8 cellular contexts compared by ENCODE assay signal in genomic region chr1:2525896-2526823, GRCh38. TPM values are rescaled to one million over a fixed set of nuclear protein-coding genes. Genes with fewer than 3 reads are reported as not detected.
DNase-seq lines count a peak whose midpoint lies in the region; ATAC-seq and TF ChIP-seq lines count a peak whose summit lies in the region.

PANK4 (minus strand) TSS chr1:2526596; CDS start chr1:2526587, 9 bp downstream.

- WGBS in gastroesophageal sphincter (ENCODE audit: low coverage in 1 of 2), 2 donors = no CpG with 5 or more reads among the region's 109 CpGs
- WGBS in suprapubic skin = 2% methylated on average over 17 of the region's 109 CpGs

- H3K9me3 ChIP-seq in ES-I3 (ENCODE audit: control insufficient read depth, insufficient read depth, low read length) = no peaks in the 10 kb centered on the region
- no peaks in the 10 kb centered on the region for H3K9me3 ChIP-seq in gastroesophageal sphincter
- no peaks in the 10 kb centered on the region for H3K9me3 ChIP-seq in suprapubic skin

- H3K27ac ChIP-seq in gastroesophageal sphincter = peak within 1 kb of the TSS in 3 of 4 donors; percentile 82 to 94 (median 84)
- H3K27ac ChIP-seq in suprapubic skin = peak within 1 kb of the TSS; percentile 78

- H3K4me1 ChIP-seq in ES-I3 (ENCODE audit: insufficient read depth, low read length) = peaks cover 17% of the 10 kb centered on the region; the same call in 1 of the 2 replicates
- H3K4me1 ChIP-seq in gastroesophageal sphincter = peaks cover 0 to 78% (median 41%) of the 10 kb centered on the region in 3 donors
- H3K4me1 ChIP-seq in suprapubic skin = peaks cover 76% of the 10 kb centered on the region

- no peaks in the 10 kb centered on the region for H3K36me3 ChIP-seq in ES-I3 (ENCODE audit: insufficient read depth, low read length)
- H3K36me3 ChIP-seq in gastroesophageal sphincter = peaks cover 0 to 5% of the 10 kb centered on the region in 2 donors
- H3K36me3 ChIP-seq in suprapubic skin = peaks cover 7% of the 10 kb centered on the region

- TF ChIP-seq POLR2A in gastroesophageal sphincter (IDR thresholded peaks at IDR 0.05) = peak in 1 of 2 donors; percentile 50
- no peak for TF ChIP-seq POLR2A in suprapubic skin (IDR thresholded peaks at IDR 0.05)

- peak; percentile 97 for ATAC-seq in gastroesophageal sphincter

- peak; percentile 58 for DNase-seq in GOT3 (lab: John Stamatoyannopoulos, UW)
- peak; percentile 92 for DNase-seq in LoVo (ENCODE audit: low spot score)
- peak; percentile 86 for DNase-seq in SK-N-DZ (ENCODE audit: low spot score)
- peak; percentile 90 for DNase-seq in activated naive CD4-positive, alpha-beta T cell treated with anti-CD3 and anti-CD28 coated beads for 36 hours
- peak; percentile 45 to 98 (median 90) for DNase-seq in nucleus accumbens (lab: John Stamatoyannopoulos, UW)
- DNase-seq in suprapubic skin (ENCODE audit: low spot score in 2 of 2) = peak; percentile 92 to 95

- no peak for TF ChIP-seq EP300 in gastroesophageal sphincter (IDR thresholded peaks at IDR 0.05)
- no peak for TF ChIP-seq EP300 in suprapubic skin (IDR thresholded peaks at IDR 0.05)

- H3K4me3 ChIP-seq in gastroesophageal sphincter (peak within 1 kb of the TSS; percentile 78 to 89), suprapubic skin (peak within 1 kb of the TSS; percentile 58)

- peaks cover 3% of the 10 kb centered on the region for H3K27me3 Mint-ChIP-seq in activated naive CD4-positive, alpha-beta T cell treated with anti-CD3 and anti-CD28 coated beads for 36 hours (ENCODE audit: low read depth)

- H3K4me3 Mint-ChIP-seq in activated naive CD4-positive, alpha-beta T cell treated with anti-CD3 and anti-CD28 coated beads for 36 hours = peak within 1 kb of the TSS; percentile 87

- peak within 1 kb of the TSS; percentile 97 for H3K27ac Mint-ChIP-seq in activated naive CD4-positive, alpha-beta T cell treated with anti-CD3 and anti-CD28 coated beads for 36 hours

- CTCF ChIA-PET in activated naive CD4-positive, alpha-beta T cell treated with anti-CD3 and anti-CD28 coated beads for 36 hours (lab: Charles Lee) = interaction anchor here (0.7 to 2.1 kb wide), 2 partner anchors 20 to 21 kb away, joined by 3 to 10 read pairs; no protein-coding TSS in a partner anchor

- peaks cover 47% of the 10 kb centered on the region for H3K4me1 Mint-ChIP-seq in activated naive CD4-positive, alpha-beta T cell treated with anti-CD3 and anti-CD28 coated beads for 36 hours (ENCODE audit: low read depth)

- H3K9ac ChIP-seq in ES-I3 (ENCODE audit: low read depth, low read length) = peak within 1 kb of the TSS; percentile 97

- peaks cover 6% of the 10 kb centered on the region for H3K36me3 Mint-ChIP-seq in activated naive CD4-positive, alpha-beta T cell treated with anti-CD3 and anti-CD28 coated beads for 36 hours (ENCODE audit: low read depth)

- H3K9me3 Mint-ChIP-seq in activated naive CD4-positive, alpha-beta T cell treated with anti-CD3 and anti-CD28 coated beads for 36 hours = no peaks in the 10 kb centered on the region

- TF ChIP-seq CTCF in gastroesophageal sphincter (IDR thresholded peaks at IDR 0.05) (peak in 3 of 4 experiments; percentile 23 to 37 (median 28)), suprapubic skin (IDR thresholded peaks at IDR 0.05) (no peak)

- H3K27me3 ChIP-seq in gastroesophageal sphincter = peaks cover 41% of the 10 kb centered on the region
- H3K27me3 ChIP-seq in suprapubic skin = peaks cover 12% of the 10 kb centered on the region

- intact Hi-C loops in activated naive CD4-positive, alpha-beta T cell treated with anti-CD3 and anti-CD28 coated beads for 36 hours (cut with micrococcal nuclease) = loop anchor here (1.0 to 5.0 kb wide), 6 partner anchors 21 to 329 kb away; partner anchors contain the start of gene PRXL2B

RNA-seq across cellular contexts. Expression of gene PANK4, which starts in this region (rescaled TPM):
- polyA plus RNA-seq in SK-N-DZ (2014; cell fraction: cytosol; rRNA removed) = 19.0 and 27.4 TPM in 2 replicates
- polyA plus RNA-seq in SK-N-DZ (2014; cell fraction: nucleus; rRNA removed) = 86.5 and 95.1 TPM in 2 replicates
- 10 to 100 TPM; 46.6 to 51.4 TPM for total RNA-seq in activated naive CD4-positive, alpha-beta T cell treated with anti-CD3 and anti-CD28 coated beads for 36 hours
- total RNA-seq in gastroesophageal sphincter (10 to 100 TPM; 32.6 to 46.8 (median 34.0) TPM), suprapubic skin (10 to 100 TPM; 17.7 to 36.0 (median 29.7) TPM)

Comparison
In these comparisons a context has a peak if more than half of its experiments do, and no peak if none do; other contexts are left out.
1. Peak in every context shown above with its lines: DNase-seq, ATAC-seq, H3K4me3 ChIP-seq and H3K27ac ChIP-seq.
2. CTCF ChIP-seq: peak in gastroesophageal sphincter (3 of 4); none in suprapubic skin (0 of 2).